13 cellular contexts compared by ENCODE assay signal in the genomic region with DNA sequence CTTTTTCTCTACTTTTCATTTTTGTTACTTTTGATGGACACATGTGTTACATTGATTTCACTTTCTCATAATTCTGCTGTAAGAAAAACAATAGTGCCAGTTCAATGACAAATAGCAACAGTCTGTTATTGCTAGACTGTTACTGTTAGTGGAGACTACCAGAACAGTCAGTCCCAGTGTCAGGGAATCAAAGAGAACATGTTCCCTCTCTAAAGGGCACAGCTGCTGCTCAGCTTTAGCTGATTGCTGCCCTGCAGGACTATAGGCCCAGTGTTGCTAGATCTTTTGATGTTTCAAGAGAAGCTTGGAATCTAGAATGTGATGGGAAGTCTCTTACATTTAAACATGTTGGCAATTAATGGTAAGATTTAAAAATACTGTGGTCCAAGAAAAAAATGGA. TPM values are rescaled to one million over a fixed set of nuclear protein-coding genes. Genes with fewer than 3 reads are reported as not detected.
DNase-seq lines count a peak whose midpoint lies in the region; ATAC-seq lines count a peak whose summit lies in the region.
"Had no signal": no experiment of that assay in that cellular context is flagged by ENCODE, and none has a peak within 500 bp of the region (broad histone marks: within the 10 kb centered on the region; RNA-seq: fewer than 3 reads in every experiment).

No MANE protein-coding gene starts in this region.

- DNase-seq in Right ventricle myocardium superior (no peak), cardiac septum (ENCODE audit: low spot score) (no peak), NCI-H2029 treated with DMSO at 0.1 percent for 48 hours (lab: John Stamatoyannopoulos, UW) (no peak), AML-193 (lab: John Stamatoyannopoulos, UW) (no peak), DMS79 (lab: John Stamatoyannopoulos, UW) (no peak), H4 (ENCODE audit: low spot score) (no peak)
- no peak for DNase-seq in activated naive CD4-positive, alpha-beta T cell treated with anti-CD3 and anti-CD28 coated beads, Interleukin-2, amount 50 U/mL, for 72 hours (ENCODE audit: low spot score in 2 of 2)
- DNase-seq: activated CD4-positive, alpha-beta T cell treated with anti-CD3 and anti-CD28 coated beads, Interleukin-2, amount 50 U/mL, for 48 hours; heart right ventricle; NCI-H1092; OCI-M1 had no signal

- no peaks in the 10 kb centered on the region for H3K27me3 ChIP-seq in mononuclear cell (ENCODE audit: insufficient read depth, low read length)
- H3K27me3 ChIP-seq: heart right ventricle had no signal

- no peaks in the 10 kb centered on the region for H3K9me3 ChIP-seq in mononuclear cell (ENCODE audit: low read depth, low read length)
- H3K9me3 ChIP-seq: heart right ventricle had no signal

- peak overlapping the region; percentile 97 to 98 for H3K27ac Mint-ChIP-seq in activated naive CD4-positive, alpha-beta T cell treated with anti-CD3 and anti-CD28 coated beads, Interleukin-2, amount 50 U/mL, for 72 hours
- H3K27ac Mint-ChIP-seq: GM23338 had no signal

- peaks cover 55% of the 10 kb centered on the region for H3K4me1 ChIP-seq in mononuclear cell (ENCODE audit: insufficient read depth, low read length)

- intact Hi-C loops in Right ventricle myocardium superior (cut with DNase I): no loop called here
- intact Hi-C loops in cardiac septum (cut with DNase I): no loop called here

- ATAC-seq in Right ventricle myocardium superior (ENCODE audit: poor library complexity): peak; percentile 62
- no peak for ATAC-seq in activated naive CD4-positive, alpha-beta T cell treated with anti-CD3 and anti-CD28 coated beads, Interleukin-2, amount 50 U/mL, for 72 hours
- ATAC-seq: GM23338 had no signal

- no peaks in the 10 kb centered on the region for H3K9me3 Mint-ChIP-seq in activated naive CD4-positive, alpha-beta T cell treated with anti-CD3 and anti-CD28 coated beads, Interleukin-2, amount 50 U/mL, for 72 hours
- H3K9me3 Mint-ChIP-seq: GM23338 had no signal

- peak overlapping the region; percentile 93 for H3K4me3 ChIP-seq in mononuclear cell (ENCODE audit: low read length)
- H3K4me3 ChIP-seq: GM23338 had no signal

- H3K36me3 Mint-ChIP-seq in activated naive CD4-positive, alpha-beta T cell treated with anti-CD3 and anti-CD28 coated beads, Interleukin-2, amount 50 U/mL, for 72 hours: peaks cover 62 to 81% of the 10 kb centered on the region in 2 donors

RNA-seq across cellular contexts. Expression of gene BIRC3, which starts 3.4 kb away (rescaled TPM):
- total RNA-seq in Right ventricle myocardium superior: 10.5 TPM
- 1.8 TPM for total RNA-seq in cardiac septum
- 100 to 1,000 TPM; 131 to 355 TPM for total RNA-seq in activated naive CD4-positive, alpha-beta T cell treated with anti-CD3 and anti-CD28 coated beads, Interleukin-2, amount 50 U/mL, for 72 hours
- 228 TPM for total RNA-seq in mononuclear cell
- total RNA-seq in H4 (2014; rRNA removed; shearing (Covaris generic)): 0.27 and 0.89 TPM in 2 replicates

RNA-seq across cellular contexts. Expression of gene BIRC2, which starts 26.3 kb away (rescaled TPM):
- total RNA-seq in Right ventricle myocardium superior (30.4 TPM), cardiac septum (31.5 TPM), mononuclear cell (218 TPM)
- 10 to 100 TPM; 40.7 to 67.6 TPM for total RNA-seq in activated naive CD4-positive, alpha-beta T cell treated with anti-CD3 and anti-CD28 coated beads, Interleukin-2, amount 50 U/mL, for 72 hours
- 41.1 and 63.7 TPM in 2 replicates for total RNA-seq in H4 (2014; rRNA removed; shearing (Covaris generic))

Comparison
In these comparisons a context has a peak if more than half of its experiments do, and no peak if none do; other contexts are left out.
1. RNA of gene BIRC3, which starts 3.4 kb away (total RNA-seq): 131 to 355 TPM in activated naive CD4-positive, alpha-beta T cell treated with anti-CD3 and anti-CD28 coated beads, Interleukin-2, amount 50 U/mL, for 72 hours and 228 TPM in mononuclear cell (single experiment); 10.5 TPM in Right ventricle myocardium superior (single experiment), 1.8 TPM in cardiac septum (single experiment) and 0.27 to 0.89 TPM in H4; every median in the first group is over 10 times any median in the second.